In genomic region chr12:9667403-9667802, GRCh38 we compare ENCODE assay signal across 12 cellular contexts. TPM values are rescaled to one million over a fixed set of nuclear protein-coding genes. Genes with fewer than 3 reads are reported as not detected.
DNase-seq lines count a peak whose midpoint lies in the region; ATAC-seq and TF ChIP-seq lines count a peak whose summit lies in the region.
"Had no signal": no experiment of that assay in that cellular context is flagged by ENCODE, and none has a peak within 500 bp of the region (broad histone marks: within the 10 kb centered on the region; RNA-seq: fewer than 3 reads in every experiment).

No MANE protein-coding gene starts in this region.

- no peaks in the 10 kb centered on the region for H3K27me3 Mint-ChIP-seq in activated B cell treated with CpG ODN at 0.5 μM for 24 hours

- H3K4me1 Mint-ChIP-seq in activated B cell treated with CpG ODN at 0.5 μM for 24 hours: peaks cover 76% of the 10 kb centered on the region

- peak; percentile 47 for DNase-seq in stimulated activated CD4-positive, alpha-beta T cell treated with anti-CD3 and anti-CD28 coated beads, Interleukin-4, amount 100 ng/mL, for 24 hours
- no peak for DNase-seq in stimulated activated CD4-positive, alpha-beta T cell treated with anti-CD3 and anti-CD28 coated beads, Interleukin-2, amount 100 ng/mL, for 24 hours
- no peak for DNase-seq in activated B cell treated with CpG ODN at 0.5 μM for 24 hours
- DNase-seq in MV-4-11 (lab: John Stamatoyannopoulos, UW): no peak
- DNase-seq in left lobe of liver (ENCODE audit: low spot score): no peak
- no peak for DNase-seq in kidney glomerular epithelial cell (lab: John Stamatoyannopoulos, UW)
- DNase-seq in NCI-H2171 treated with DMSO at 0.1 percent for 48 hours (lab: John Stamatoyannopoulos, UW): no peak
- DNase-seq: BE2C, foreskin keratinocyte, NCI-H1105 had no signal

- TF ChIP-seq CTCF in activated B cell treated with CpG ODN at 0.5 μM for 24 hours (IDR thresholded peaks at IDR 0.05): no peak

- H3K36me3 Mint-ChIP-seq in activated B cell treated with CpG ODN at 0.5 μM for 24 hours (ENCODE audit: low read depth): peaks cover 63% of the 10 kb centered on the region

- no peaks in the 10 kb centered on the region for H3K9me3 Mint-ChIP-seq in activated B cell treated with CpG ODN at 0.5 μM for 24 hours

- ATAC-seq in HG02678 (IDR thresholded peaks at IDR 0.05; ENCODE audit: unreplicated experiment) (peak; percentile 52), activated B cell treated with CpG ODN at 0.5 μM for 24 hours (ENCODE audit: low read depth) (peak; percentile 46), left lobe of liver (no peak)
- ATAC-seq: foreskin keratinocyte had no signal

- peak overlapping the region; percentile 95 for H3K4me3 Mint-ChIP-seq in activated B cell treated with CpG ODN at 0.5 μM for 24 hours

- CTCF ChIA-PET in activated B cell treated with CpG ODN at 0.5 μM for 24 hours (lab: Charles Lee): no interaction called here

- intact Hi-C loops in activated B cell treated with CpG ODN at 0.5 μM for 24 hours (cut with micrococcal nuclease): no loop called here

- H3K27ac Mint-ChIP-seq in activated B cell treated with CpG ODN at 0.5 μM for 24 hours: peak overlapping the region; percentile 96

- POLR2A ChIA-PET in activated B cell treated with CpG ODN at 0.5 μM for 24 hours (lab: Charles Lee): interaction anchor here (0.7 to 8.6 kb wide), 16 partner anchors 11 to 75 kb away, joined by 3 to 833 read pairs (median 27); partner anchors contain the start of gene CLECL1

RNA-seq across cellular contexts. Expression of gene CLEC2D, which starts 2.1 kb away (rescaled TPM):
- total RNA-seq in activated B cell treated with CpG ODN at 0.5 μM for 24 hours (437 and 492 TPM in 2 replicates), left lobe of liver (1.6 TPM)

RNA-seq across cellular contexts. Expression of gene KLRB1, which starts 59.7 kb away (rescaled TPM):
- total RNA-seq in activated B cell treated with CpG ODN at 0.5 μM for 24 hours: 0.20 TPM in 1 of 2 replicates, not detected in the other
- total RNA-seq in left lobe of liver: 0.15 TPM
- total RNA-seq: foreskin keratinocyte, H1 had no signal

Comparison
In these comparisons a context has a peak if more than half of its experiments do, and no peak if none do; other contexts are left out.
1. RNA of gene CLEC2D, which starts 2.1 kb away (total RNA-seq): 437 to 492 TPM in activated B cell treated with CpG ODN at 0.5 μM for 24 hours; 1.6 TPM in left lobe of liver (single experiment); every median in the first group is over 100 times any median in the second.